In the genomic region with DNA sequence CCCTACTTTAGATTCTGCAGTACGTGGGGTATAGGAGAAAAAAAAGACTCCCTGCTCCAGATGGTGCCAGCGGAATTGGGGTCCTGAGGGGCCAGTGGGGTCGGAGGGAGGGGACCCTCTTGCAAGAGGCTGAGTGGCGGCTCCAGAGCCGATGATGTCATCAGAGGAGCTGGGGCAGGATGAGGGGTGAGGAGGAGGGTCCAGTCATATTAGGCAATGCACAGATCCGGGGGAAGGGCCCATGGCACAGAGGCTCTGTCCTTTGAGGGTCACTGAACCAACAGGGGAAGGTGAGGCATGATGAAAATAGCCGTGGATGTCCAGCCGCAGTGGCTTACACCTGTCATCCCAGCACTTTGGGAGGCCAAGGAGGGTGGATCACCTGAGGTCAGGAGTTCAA, we compare ENCODE assay signal across 4 cellular contexts. TPM values are rescaled to one million over a fixed set of nuclear protein-coding genes. Genes with fewer than 3 reads are reported as not detected.
"Had no signal": no experiment of that assay in that cellular context is flagged by ENCODE, and none has a peak within 500 bp of the region (broad histone marks: within the 10 kb centered on the region; RNA-seq: fewer than 3 reads in every experiment).

No MANE protein-coding gene starts in this region.

RNA-seq across cellular contexts. Expression of gene CCDC201, which starts 19.4 kb away (rescaled TPM):
- total RNA-seq: HT-29, HT1080, IMR-90 had no signal
- polyA plus RNA-seq: IgD-negative memory B cell, IMR-90 had no signal

RNA-seq across cellular contexts. Expression of gene IGFBP1, which starts 34.8 kb away (rescaled TPM):
- total RNA-seq: HT-29, IMR-90 had no signal
- polyA plus RNA-seq: IgD-negative memory B cell, IMR-90 had no signal
